In the genomic region with DNA sequence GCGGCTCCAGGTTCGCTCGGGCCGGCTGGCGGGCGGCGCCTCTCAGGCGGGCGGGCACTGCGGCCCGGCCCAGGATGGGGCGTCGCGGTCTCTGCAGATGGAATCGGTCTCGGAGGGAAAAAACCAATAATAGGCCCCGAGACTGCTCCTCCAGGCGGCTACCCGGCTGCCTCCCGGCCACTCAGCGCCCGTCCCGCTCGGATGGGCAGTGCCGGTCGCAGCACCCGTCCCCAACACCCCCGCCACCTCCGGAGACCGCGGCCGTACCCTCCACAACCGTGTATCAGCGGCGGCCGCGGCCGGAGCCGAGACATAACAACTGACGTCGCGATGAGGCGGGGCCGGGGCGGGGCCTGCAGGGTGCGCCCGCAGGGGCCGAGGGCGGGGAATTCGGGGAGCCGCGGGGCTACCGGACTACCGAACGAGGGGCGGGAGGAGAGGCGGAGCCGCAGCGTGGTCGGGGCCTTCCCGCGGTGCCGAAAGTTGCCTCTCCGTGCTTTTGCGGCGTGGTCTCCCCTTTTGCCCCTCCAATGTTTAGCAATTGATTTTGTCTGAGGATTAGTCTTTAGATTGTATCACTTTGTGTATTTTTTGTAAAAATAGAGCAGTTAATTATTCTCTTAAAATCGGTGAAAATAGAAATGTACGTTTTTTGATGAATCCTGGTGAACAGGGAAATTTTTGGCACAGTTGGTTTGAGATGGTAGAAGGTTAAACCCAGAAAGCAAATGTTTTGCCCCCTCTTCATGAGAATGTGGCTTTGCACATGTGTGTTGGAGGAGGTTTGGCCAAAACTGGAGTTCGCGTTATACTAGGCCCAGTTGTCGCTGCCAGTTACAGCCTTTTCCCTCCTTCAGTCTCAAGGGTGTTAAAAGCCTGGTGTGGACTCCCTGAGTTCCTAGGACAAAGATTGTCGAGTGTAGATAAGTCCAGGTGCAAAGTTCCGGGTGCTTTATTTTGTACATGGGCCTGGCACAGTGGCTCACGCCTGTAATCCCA, we compare ENCODE assay signal across 1 cellular context.
TF ChIP-seq lines count a peak whose summit lies in the region.

A gene with protein sequence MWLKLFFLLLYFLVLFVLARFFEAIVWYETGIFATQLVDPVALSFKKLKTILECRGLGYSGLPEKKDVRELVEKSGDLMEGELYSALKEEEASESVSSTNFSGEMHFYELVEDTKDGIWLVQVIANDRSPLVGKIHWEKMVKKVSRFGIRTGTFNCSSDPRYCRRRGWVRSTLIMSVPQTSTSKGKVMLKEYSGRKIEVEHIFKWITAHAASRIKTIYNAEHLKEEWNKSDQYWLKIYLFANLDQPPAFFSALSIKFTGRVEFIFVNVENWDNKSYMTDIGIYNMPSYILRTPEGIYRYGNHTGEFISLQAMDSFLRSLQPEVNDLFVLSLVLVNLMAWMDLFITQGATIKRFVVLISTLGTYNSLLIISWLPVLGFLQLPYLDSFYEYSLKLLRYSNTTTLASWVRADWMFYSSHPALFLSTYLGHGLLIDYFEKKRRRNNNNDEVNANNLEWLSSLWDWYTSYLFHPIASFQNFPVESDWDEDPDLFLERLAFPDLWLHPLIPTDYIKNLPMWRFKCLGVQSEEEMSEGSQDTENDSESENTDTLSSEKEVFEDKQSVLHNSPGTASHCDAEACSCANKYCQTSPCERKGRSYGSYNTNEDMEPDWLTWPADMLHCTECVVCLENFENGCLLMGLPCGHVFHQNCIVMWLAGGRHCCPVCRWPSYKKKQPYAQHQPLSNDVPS (minus strand): TSS at position 317 of the 999 bp plus-strand sequence. CDS start 979 bp downstream, outside the sequence.

TF ChIP-seq in HepG2, 621 proteins besides CTCF, POLR2A, EP300 and RAD21 (continued from another document and continues in another):
- TF ChIP-seq, protein P1, sequence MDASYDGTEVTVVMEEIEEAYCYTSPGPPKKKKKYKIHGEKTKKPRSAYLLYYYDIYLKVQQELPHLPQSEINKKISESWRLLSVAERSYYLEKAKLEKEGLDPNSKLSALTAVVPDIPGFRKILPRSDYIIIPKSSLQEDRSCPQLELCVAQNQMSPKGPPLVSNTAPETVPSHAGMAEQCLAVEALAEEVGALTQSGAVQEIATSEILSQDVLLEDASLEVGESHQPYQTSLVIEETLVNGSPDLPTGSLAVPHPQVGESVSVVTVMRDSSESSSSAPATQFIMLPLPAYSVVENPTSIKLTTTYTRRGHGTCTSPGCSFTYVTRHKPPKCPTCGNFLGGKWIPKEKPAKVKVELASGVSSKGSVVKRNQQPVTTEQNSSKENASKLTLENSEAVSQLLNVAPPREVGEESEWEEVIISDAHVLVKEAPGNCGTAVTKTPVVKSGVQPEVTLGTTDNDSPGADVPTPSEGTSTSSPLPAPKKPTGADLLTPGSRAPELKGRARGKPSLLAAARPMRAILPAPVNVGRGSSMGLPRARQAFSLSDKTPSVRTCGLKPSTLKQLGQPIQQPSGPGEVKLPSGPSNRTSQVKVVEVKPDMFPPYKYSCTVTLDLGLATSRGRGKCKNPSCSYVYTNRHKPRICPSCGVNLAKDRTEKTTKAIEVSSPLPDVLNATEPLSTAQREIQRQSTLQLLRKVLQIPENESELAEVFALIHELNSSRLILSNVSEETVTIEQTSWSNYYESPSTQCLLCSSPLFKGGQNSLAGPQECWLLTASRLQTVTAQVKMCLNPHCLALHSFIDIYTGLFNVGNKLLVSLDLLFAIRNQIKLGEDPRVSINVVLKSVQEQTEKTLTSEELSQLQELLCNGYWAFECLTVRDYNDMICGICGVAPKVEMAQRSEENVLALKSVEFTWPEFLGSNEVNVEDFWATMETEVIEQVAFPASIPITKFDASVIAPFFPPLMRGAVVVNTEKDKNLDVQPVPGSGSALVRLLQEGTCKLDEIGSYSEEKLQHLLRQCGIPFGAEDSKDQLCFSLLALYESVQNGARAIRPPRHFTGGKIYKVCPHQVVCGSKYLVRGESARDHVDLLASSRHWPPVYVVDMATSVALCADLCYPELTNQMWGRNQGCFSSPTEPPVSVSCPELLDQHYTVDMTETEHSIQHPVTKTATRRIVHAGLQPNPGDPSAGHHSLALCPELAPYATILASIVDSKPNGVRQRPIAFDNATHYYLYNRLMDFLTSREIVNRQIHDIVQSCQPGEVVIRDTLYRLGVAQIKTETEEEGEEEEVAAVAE (CRISPR knock-in tag; IDR thresholded peaks at IDR 0.05; ENCODE audit: borderline replicate concordance): peak; percentile 65; the same call in 1 of the 2 replicates
- TF ChIP-seq SRY (CRISPR knock-in tag; IDR thresholded peaks at IDR 0.05) (peak; percentile 89; the same call in 1 of the 2 replicates), ONECUT2 (CRISPR knock-in tag; IDR thresholded peaks at IDR 0.05) (no peak), ZBTB1 (CRISPR knock-in tag; IDR thresholded peaks at IDR 0.05; ENCODE audit: borderline replicate concordance) (no peak), ZC3H4 (CRISPR knock-in tag; IDR thresholded peaks at IDR 0.05; ENCODE audit: borderline replicate concordance) (0 out of 2 replicates have a peak, but pooled peaks have one; percentile 57), ZNF335 (CRISPR knock-in tag; IDR thresholded peaks at IDR 0.05) (no peak), NFYC (CRISPR knock-in tag; IDR thresholded peaks at IDR 0.05) (peak; percentile 26), ZNF10 (CRISPR knock-in tag; IDR thresholded peaks at IDR 0.05; ENCODE audit: borderline replicate concordance, low read depth) (no peak), SOX5 (CRISPR knock-in tag; IDR thresholded peaks at IDR 0.05; ENCODE audit: borderline replicate concordance) (peak; percentile 46; the same call in 1 of the 2 replicates), ZNF766 (CRISPR knock-in tag; IDR thresholded peaks at IDR 0.05; ENCODE audit: borderline replicate concordance) (peak; percentile 89), MED8 (CRISPR knock-in tag; IDR thresholded peaks at IDR 0.05; ENCODE audit: insufficient replicate concordance) (no peak), ARNT (IDR thresholded peaks at IDR 0.05) (no peak), ZFP90 (CRISPR knock-in tag; IDR thresholded peaks at IDR 0.05; ENCODE audit: borderline replicate concordance) (peak; percentile 58), KAT7 (CRISPR knock-in tag; IDR thresholded peaks at IDR 0.05; ENCODE audit: borderline replicate concordance) (peak; percentile 71; the same call in 1 of the 2 replicates), FOXJ3 (CRISPR knock-in tag; IDR thresholded peaks at IDR 0.05; ENCODE audit: borderline replicate concordance) (peak; percentile 43; the same call in 1 of the 2 replicates), SALL1 (CRISPR knock-in tag; IDR thresholded peaks at IDR 0.05) (peak; percentile 88), MIXL1 (CRISPR knock-in tag; IDR thresholded peaks at IDR 0.05) (peak; percentile 52), DPF2 (CRISPR knock-in tag; IDR thresholded peaks at IDR 0.05; ENCODE audit: borderline replicate concordance, low read depth) (no peak)
- TF ChIP-seq, protein P2, sequence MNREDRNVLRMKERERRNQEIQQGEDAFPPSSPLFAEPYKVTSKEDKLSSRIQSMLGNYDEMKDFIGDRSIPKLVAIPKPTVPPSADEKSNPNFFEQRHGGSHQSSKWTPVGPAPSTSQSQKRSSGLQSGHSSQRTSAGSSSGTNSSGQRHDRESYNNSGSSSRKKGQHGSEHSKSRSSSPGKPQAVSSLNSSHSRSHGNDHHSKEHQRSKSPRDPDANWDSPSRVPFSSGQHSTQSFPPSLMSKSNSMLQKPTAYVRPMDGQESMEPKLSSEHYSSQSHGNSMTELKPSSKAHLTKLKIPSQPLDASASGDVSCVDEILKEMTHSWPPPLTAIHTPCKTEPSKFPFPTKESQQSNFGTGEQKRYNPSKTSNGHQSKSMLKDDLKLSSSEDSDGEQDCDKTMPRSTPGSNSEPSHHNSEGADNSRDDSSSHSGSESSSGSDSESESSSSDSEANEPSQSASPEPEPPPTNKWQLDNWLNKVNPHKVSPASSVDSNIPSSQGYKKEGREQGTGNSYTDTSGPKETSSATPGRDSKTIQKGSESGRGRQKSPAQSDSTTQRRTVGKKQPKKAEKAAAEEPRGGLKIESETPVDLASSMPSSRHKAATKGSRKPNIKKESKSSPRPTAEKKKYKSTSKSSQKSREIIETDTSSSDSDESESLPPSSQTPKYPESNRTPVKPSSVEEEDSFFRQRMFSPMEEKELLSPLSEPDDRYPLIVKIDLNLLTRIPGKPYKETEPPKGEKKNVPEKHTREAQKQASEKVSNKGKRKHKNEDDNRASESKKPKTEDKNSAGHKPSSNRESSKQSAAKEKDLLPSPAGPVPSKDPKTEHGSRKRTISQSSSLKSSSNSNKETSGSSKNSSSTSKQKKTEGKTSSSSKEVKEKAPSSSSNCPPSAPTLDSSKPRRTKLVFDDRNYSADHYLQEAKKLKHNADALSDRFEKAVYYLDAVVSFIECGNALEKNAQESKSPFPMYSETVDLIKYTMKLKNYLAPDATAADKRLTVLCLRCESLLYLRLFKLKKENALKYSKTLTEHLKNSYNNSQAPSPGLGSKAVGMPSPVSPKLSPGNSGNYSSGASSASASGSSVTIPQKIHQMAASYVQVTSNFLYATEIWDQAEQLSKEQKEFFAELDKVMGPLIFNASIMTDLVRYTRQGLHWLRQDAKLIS (CRISPR knock-in tag; IDR thresholded peaks at IDR 0.05): no peak
- TF ChIP-seq, protein P3, sequence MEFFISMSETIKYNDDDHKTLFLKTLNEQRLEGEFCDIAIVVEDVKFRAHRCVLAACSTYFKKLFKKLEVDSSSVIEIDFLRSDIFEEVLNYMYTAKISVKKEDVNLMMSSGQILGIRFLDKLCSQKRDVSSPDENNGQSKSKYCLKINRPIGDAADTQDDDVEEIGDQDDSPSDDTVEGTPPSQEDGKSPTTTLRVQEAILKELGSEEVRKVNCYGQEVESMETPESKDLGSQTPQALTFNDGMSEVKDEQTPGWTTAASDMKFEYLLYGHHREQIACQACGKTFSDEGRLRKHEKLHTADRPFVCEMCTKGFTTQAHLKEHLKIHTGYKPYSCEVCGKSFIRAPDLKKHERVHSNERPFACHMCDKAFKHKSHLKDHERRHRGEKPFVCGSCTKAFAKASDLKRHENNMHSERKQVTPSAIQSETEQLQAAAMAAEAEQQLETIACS (CRISPR knock-in tag; IDR thresholded peaks at IDR 0.05): no peak
- TF ChIP-seq, protein P4, sequence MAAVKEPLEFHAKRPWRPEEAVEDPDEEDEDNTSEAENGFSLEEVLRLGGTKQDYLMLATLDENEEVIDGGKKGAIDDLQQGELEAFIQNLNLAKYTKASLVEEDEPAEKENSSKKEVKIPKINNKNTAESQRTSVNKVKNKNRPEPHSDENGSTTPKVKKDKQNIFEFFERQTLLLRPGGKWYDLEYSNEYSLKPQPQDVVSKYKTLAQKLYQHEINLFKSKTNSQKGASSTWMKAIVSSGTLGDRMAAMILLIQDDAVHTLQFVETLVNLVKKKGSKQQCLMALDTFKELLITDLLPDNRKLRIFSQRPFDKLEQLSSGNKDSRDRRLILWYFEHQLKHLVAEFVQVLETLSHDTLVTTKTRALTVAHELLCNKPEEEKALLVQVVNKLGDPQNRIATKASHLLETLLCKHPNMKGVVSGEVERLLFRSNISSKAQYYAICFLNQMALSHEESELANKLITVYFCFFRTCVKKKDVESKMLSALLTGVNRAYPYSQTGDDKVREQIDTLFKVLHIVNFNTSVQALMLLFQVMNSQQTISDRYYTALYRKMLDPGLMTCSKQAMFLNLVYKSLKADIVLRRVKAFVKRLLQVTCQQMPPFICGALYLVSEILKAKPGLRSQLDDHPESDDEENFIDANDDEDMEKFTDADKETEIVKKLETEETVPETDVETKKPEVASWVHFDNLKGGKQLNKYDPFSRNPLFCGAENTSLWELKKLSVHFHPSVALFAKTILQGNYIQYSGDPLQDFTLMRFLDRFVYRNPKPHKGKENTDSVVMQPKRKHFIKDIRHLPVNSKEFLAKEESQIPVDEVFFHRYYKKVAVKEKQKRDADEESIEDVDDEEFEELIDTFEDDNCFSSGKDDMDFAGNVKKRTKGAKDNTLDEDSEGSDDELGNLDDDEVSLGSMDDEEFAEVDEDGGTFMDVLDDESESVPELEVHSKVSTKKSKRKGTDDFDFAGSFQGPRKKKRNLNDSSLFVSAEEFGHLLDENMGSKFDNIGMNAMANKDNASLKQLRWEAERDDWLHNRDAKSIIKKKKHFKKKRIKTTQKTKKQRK (IDR thresholded peaks at IDR 0.05; ENCODE audit: low read length): no peak
- TF ChIP-seq, protein P5, sequence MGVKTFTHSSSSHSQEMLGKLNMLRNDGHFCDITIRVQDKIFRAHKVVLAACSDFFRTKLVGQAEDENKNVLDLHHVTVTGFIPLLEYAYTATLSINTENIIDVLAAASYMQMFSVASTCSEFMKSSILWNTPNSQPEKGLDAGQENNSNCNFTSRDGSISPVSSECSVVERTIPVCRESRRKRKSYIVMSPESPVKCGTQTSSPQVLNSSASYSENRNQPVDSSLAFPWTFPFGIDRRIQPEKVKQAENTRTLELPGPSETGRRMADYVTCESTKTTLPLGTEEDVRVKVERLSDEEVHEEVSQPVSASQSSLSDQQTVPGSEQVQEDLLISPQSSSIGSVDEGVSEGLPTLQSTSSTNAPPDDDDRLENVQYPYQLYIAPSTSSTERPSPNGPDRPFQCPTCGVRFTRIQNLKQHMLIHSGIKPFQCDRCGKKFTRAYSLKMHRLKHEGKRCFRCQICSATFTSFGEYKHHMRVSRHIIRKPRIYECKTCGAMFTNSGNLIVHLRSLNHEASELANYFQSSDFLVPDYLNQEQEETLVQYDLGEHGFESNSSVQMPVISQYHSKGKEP (CRISPR knock-in tag; IDR thresholded peaks at IDR 0.05): 0 out of 2 replicates have a peak, but pooled peaks have one; percentile 22
- TF ChIP-seq, protein P6, sequence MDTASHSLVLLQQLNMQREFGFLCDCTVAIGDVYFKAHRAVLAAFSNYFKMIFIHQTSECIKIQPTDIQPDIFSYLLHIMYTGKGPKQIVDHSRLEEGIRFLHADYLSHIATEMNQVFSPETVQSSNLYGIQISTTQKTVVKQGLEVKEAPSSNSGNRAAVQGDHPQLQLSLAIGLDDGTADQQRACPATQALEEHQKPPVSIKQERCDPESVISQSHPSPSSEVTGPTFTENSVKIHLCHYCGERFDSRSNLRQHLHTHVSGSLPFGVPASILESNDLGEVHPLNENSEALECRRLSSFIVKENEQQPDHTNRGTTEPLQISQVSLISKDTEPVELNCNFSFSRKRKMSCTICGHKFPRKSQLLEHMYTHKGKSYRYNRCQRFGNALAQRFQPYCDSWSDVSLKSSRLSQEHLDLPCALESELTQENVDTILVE (CRISPR knock-in tag; IDR thresholded peaks at IDR 0.05): peak; percentile 93
- TF ChIP-seq, protein P7, sequence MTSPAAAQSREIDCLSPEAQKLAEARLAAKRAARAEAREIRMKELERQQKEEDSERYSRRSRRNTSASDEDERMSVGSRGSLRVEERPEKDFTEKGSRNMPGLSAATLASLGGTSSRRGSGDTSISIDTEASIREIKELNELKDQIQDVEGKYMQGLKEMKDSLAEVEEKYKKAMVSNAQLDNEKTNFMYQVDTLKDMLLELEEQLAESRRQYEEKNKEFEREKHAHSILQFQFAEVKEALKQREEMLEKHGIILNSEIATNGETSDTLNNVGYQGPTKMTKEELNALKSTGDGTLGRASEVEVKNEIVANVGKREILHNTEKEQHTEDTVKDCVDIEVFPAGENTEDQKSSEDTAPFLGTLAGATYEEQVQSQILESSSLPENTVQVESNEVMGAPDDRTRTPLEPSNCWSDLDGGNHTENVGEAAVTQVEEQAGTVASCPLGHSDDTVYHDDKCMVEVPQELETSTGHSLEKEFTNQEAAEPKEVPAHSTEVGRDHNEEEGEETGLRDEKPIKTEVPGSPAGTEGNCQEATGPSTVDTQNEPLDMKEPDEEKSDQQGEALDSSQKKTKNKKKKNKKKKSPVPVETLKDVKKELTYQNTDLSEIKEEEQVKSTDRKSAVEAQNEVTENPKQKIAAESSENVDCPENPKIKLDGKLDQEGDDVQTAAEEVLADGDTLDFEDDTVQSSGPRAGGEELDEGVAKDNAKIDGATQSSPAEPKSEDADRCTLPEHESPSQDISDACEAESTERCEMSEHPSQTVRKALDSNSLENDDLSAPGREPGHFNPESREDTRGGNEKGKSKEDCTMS (CRISPR knock-in tag; conservative IDR thresholded peaks at IDR 0.05): no peak
- TF ChIP-seq, protein P8, sequence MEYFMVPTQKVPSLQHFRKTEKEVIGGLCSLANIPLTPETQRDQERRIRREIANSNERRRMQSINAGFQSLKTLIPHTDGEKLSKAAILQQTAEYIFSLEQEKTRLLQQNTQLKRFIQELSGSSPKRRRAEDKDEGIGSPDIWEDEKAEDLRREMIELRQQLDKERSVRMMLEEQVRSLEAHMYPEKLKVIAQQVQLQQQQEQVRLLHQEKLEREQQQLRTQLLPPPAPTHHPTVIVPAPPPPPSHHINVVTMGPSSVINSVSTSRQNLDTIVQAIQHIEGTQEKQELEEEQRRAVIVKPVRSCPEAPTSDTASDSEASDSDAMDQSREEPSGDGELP (IDR thresholded peaks at IDR 0.05; ENCODE audit: borderline replicate concordance, low read depth): peak; percentile 54; the same call in 1 of the 2 replicates
